In genomic region chr1:120142512-120143263, GRCh38 we compare ENCODE assay signal across 8 cellular contexts. TPM values are rescaled to one million over a fixed set of nuclear protein-coding genes. Genes with fewer than 3 reads are reported as not detected.
DNase-seq lines count a peak whose midpoint lies in the region; ATAC-seq and TF ChIP-seq lines count a peak whose summit lies in the region.
"Not testable (repeated sequence)": the region's sequence is repeated elsewhere in the genome, so short reads cannot be mapped to it uniquely, and the experiment has no call there.

No MANE protein-coding gene starts in this region.

- H3K4me1 ChIP-seq in GM23338 (ENCODE audit: insufficient read depth); gastroesophageal sphincter; sigmoid colon; testis: not testable (repeated sequence)

- ATAC-seq in GM18498 (IDR thresholded peaks at IDR 0.05; ENCODE audit: unreplicated experiment) (peak; percentile 100), GM23338 (peak; percentile 81), HG03575 (IDR thresholded peaks at IDR 0.05; ENCODE audit: extremely low read depth, insufficient number of reproducible peaks, low FRiP score, unreplicated experiment) (peak; percentile 88), gastroesophageal sphincter (peak; percentile 42)

- TF ChIP-seq CTCF in GM23338 (conservative IDR thresholded peaks at IDR 0.05; ENCODE audit: low read depth in 2 of 2); gastroesophageal sphincter (IDR thresholded peaks at IDR 0.05); sigmoid colon (IDR thresholded peaks at IDR 0.05); testis (IDR thresholded peaks at IDR 0.05): not testable (repeated sequence)

- not testable (repeated sequence) for H3K4me1 Mint-ChIP-seq in GM23338
- peaks cover 24% of the 10 kb centered on the region for H3K4me1 Mint-ChIP-seq in T-helper 2 cell treated with Interferon-gamma antibody and Interleukin-4, amounts not matched to agents 5 μg/mL and 100 μg/mL, for 36 hours (ENCODE audit: low read depth)
- peaks cover 26% of the 10 kb centered on the region for H3K4me1 Mint-ChIP-seq in activated T-helper 2 cell treated with anti-CD3 and anti-CD28 coated beads, Interferon-gamma antibody, Interleukin-2, Interleukin-4, amounts not matched to agents 10 μg/mL and 5 μg/mL and 100 μg/mL, durations not matched to agents 14 hours and 24 hours and 36 hours (ENCODE audit: low read depth)

- not testable (repeated sequence) for H3K27me3 Mint-ChIP-seq in GM23338 (ENCODE audit: insufficient read depth, low read depth, poor library complexity); T-helper 2 cell treated with Interferon-gamma antibody and Interleukin-4, amounts not matched to agents 5 μg/mL and 100 μg/mL, for 36 hours (ENCODE audit: low read depth); activated T-helper 2 cell treated with anti-CD3 and anti-CD28 coated beads, Interferon-gamma antibody, Interleukin-2, Interleukin-4, amounts not matched to agents 10 μg/mL and 5 μg/mL and 100 μg/mL, durations not matched to agents 14 hours and 24 hours and 36 hours (ENCODE audit: low read depth)

- TF ChIP-seq EP300 in gastroesophageal sphincter (IDR thresholded peaks at IDR 0.05); sigmoid colon (IDR thresholded peaks at IDR 0.05): not testable (repeated sequence)

- not testable (repeated sequence) for H3K9me3 Mint-ChIP-seq in GM23338; T-helper 2 cell treated with Interferon-gamma antibody and Interleukin-4, amounts not matched to agents 5 μg/mL and 100 μg/mL, for 36 hours; activated T-helper 2 cell treated with anti-CD3 and anti-CD28 coated beads, Interferon-gamma antibody, Interleukin-2, Interleukin-4, amounts not matched to agents 10 μg/mL and 5 μg/mL and 100 μg/mL, durations not matched to agents 14 hours and 24 hours and 36 hours

- H2AFZ ChIP-seq in GM23338: not testable (repeated sequence)

- 47 to 75% methylated on average over 2 of the region's 14 CpGs for WGBS in gastroesophageal sphincter (ENCODE audit: low coverage in 1 of 2), 2 donors
- WGBS in sigmoid colon, 2 donors: 60 to 75% methylated on average over 11 to 12 of the region's 14 CpGs
- 49 to 62% methylated on average over 5 to 10 of the region's 14 CpGs for WGBS in testis, 2 donors

- H3K4me3 Mint-ChIP-seq in GM23338: not testable (repeated sequence)
- peak overlapping the region; percentile 65 for H3K4me3 Mint-ChIP-seq in T-helper 2 cell treated with Interferon-gamma antibody and Interleukin-4, amounts not matched to agents 5 μg/mL and 100 μg/mL, for 36 hours
- H3K4me3 Mint-ChIP-seq in activated T-helper 2 cell treated with anti-CD3 and anti-CD28 coated beads, Interferon-gamma antibody, Interleukin-2, Interleukin-4, amounts not matched to agents 10 μg/mL and 5 μg/mL and 100 μg/mL, durations not matched to agents 14 hours and 24 hours and 36 hours (ENCODE audit: low read depth): peak overlapping the region; percentile 17

- not testable (repeated sequence) for H3K4me3 ChIP-seq in GM23338, gastroesophageal sphincter, sigmoid colon, testis

- peak; percentile 2 for DNase-seq in GM23338 (ENCODE audit: low spot score)
- peak; percentile 76 for DNase-seq in T-helper 2 cell treated with Interferon-gamma antibody and Interleukin-4, amounts not matched to agents 5 μg/mL and 100 μg/mL, for 36 hours (ENCODE audit: low spot score)
- DNase-seq in activated T-helper 2 cell treated with anti-CD3 and anti-CD28 coated beads, Interferon-gamma antibody, Interleukin-2, Interleukin-4, amounts not matched to agents 10 μg/mL and 5 μg/mL and 100 μg/mL, durations not matched to agents 14 hours and 24 hours and 36 hours (ENCODE audit: low spot score): peak; percentile 74
- peak; percentile 60 for DNase-seq in sigmoid colon
- peak; percentile 22 for DNase-seq in testis

- H3K9me3 ChIP-seq in gastroesophageal sphincter, sigmoid colon, testis: not testable (repeated sequence)

- not testable (repeated sequence) for H3K27ac ChIP-seq in GM23338 (ENCODE audit: low read depth); gastroesophageal sphincter
- H3K27ac ChIP-seq in sigmoid colon (peak overlapping the region in 2 of 4 donors; percentile 5 to 21), testis (peak overlapping the region in 1 of 2 donors; percentile 30)

- H3K4me2 ChIP-seq in GM23338: not testable (repeated sequence)

- H3K9me2 ChIP-seq in GM23338 (ENCODE audit: insufficient read depth): not testable (repeated sequence)

- not testable (repeated sequence) for H4K20me1 ChIP-seq in GM23338 (replicated peaks; ENCODE audit: insufficient read depth)

- H3F3A ChIP-seq in GM23338 (replicated peaks; ENCODE audit: low read depth): not testable (repeated sequence)

- not testable (repeated sequence) for H3K36me3 ChIP-seq in GM23338 (ENCODE audit: insufficient read depth); gastroesophageal sphincter; sigmoid colon; testis (ENCODE audit: low read depth, missing control alignments)

- not testable (repeated sequence) for H3K27me3 ChIP-seq in GM23338 (ENCODE audit: insufficient read depth); gastroesophageal sphincter; sigmoid colon; testis

- H3K36me3 Mint-ChIP-seq in GM23338 (ENCODE audit: low read depth); T-helper 2 cell treated with Interferon-gamma antibody and Interleukin-4, amounts not matched to agents 5 μg/mL and 100 μg/mL, for 36 hours (ENCODE audit: low read depth); activated T-helper 2 cell treated with anti-CD3 and anti-CD28 coated beads, Interferon-gamma antibody, Interleukin-2, Interleukin-4, amounts not matched to agents 10 μg/mL and 5 μg/mL and 100 μg/mL, durations not matched to agents 14 hours and 24 hours and 36 hours (ENCODE audit: low read depth): not testable (repeated sequence)

- TF ChIP-seq POLR2A in gastroesophageal sphincter (IDR thresholded peaks at IDR 0.05); sigmoid colon (IDR thresholded peaks at IDR 0.05); testis (IDR thresholded peaks at IDR 0.05): not testable (repeated sequence)

- intact Hi-C loops in activated T-helper 2 cell treated with anti-CD3 and anti-CD28 coated beads, Interferon-gamma antibody, Interleukin-2, Interleukin-4, amounts not matched to agents 10 μg/mL and 5 μg/mL and 100 μg/mL, durations not matched to agents 14 hours and 24 hours and 36 hours (cut with micrococcal nuclease); testis (cut with DNase I; ENCODE audit: low total_unique reads): not testable (repeated sequence)
- intact Hi-C loops in sigmoid colon (cut with DNase I): loop anchor here (10.0 kb wide), 1 partner anchor 188 kb away; no protein-coding TSS in a partner anchor

- H3K79me2 ChIP-seq in GM23338 (replicated peaks; ENCODE audit: insufficient read depth): not testable (repeated sequence)

- H3K27ac Mint-ChIP-seq in GM23338: not testable (repeated sequence)
- peak overlapping the region; percentile 78 for H3K27ac Mint-ChIP-seq in T-helper 2 cell treated with Interferon-gamma antibody and Interleukin-4, amounts not matched to agents 5 μg/mL and 100 μg/mL, for 36 hours
- H3K27ac Mint-ChIP-seq in activated T-helper 2 cell treated with anti-CD3 and anti-CD28 coated beads, Interferon-gamma antibody, Interleukin-2, Interleukin-4, amounts not matched to agents 10 μg/mL and 5 μg/mL and 100 μg/mL, durations not matched to agents 14 hours and 24 hours and 36 hours: peak overlapping the region; percentile 30

RNA-seq across cellular contexts. Expression of gene SEC22B, which starts 33.6 kb away (rescaled TPM):
- total RNA-seq in GM23338 (2014; rRNA removed; shearing (Covaris generic)): 14.2 and 17.8 TPM in 2 replicates
- polyA plus RNA-seq in GM23338 (2016; fragmentation: Nextera tagmentation; extraction: Ambion mirVana): 16.6 and 17.6 TPM in 2 replicates
- 19.1 and 21.8 TPM in 2 replicates for total RNA-seq in activated T-helper 2 cell treated with anti-CD3 and anti-CD28 coated beads, Interferon-gamma antibody, Interleukin-2, Interleukin-4, amounts not matched to agents 10 μg/mL and 5 μg/mL and 100 μg/mL, durations not matched to agents 14 hours and 24 hours and 36 hours
- 10 to 100 TPM; 25.4 to 38.8 (median 26.0) TPM for total RNA-seq in gastroesophageal sphincter
- 10 to 100 TPM; 25.8 to 28.5 (median 27.9) TPM for total RNA-seq in sigmoid colon
- polyA plus RNA-seq in sigmoid colon: 10 to 100 TPM; 16.2 to 24.0 (median 20.6) TPM
- total RNA-seq in testis: 10 to 100 TPM; 26.9 to 30.6 TPM
- polyA plus RNA-seq in testis (ENCODE audit: insufficient read depth, low read depth, low replicate concordance): 19.2 TPM

Comparison
In these comparisons a context has a peak if more than half of its experiments do, and no peak if none do; other contexts are left out.
1. ATAC-seq: peak in every context shown above with its lines; median percentile 100 in GM18498; 88 in HG03575; 81 in GM23338; 42 in gastroesophageal sphincter.
2. DNase-seq: peak in every context shown above with its lines; median percentile 76 in T-helper 2 cell treated with Interferon-gamma antibody and Interleukin-4, amounts not matched to agents 5 μg/mL and 100 μg/mL, for 36 hours; 74 in activated T-helper 2 cell treated with anti-CD3 and anti-CD28 coated beads, Interferon-gamma antibody, Interleukin-2, Interleukin-4, amounts not matched to agents 10 μg/mL and 5 μg/mL and 100 μg/mL, durations not matched to agents 14 hours and 24 hours and 36 hours; 60 in sigmoid colon; 22 in testis; 2 in GM23338.